In genomic region chr14:33916663-33917565, GRCh38 we compare ENCODE assay signal across 10 cellular contexts. TPM values are rescaled to one million over a fixed set of nuclear protein-coding genes. Genes with fewer than 3 reads are reported as not detected.
A peak's percentile ranks its signal among the peaks of the same experiment; 100 is the strongest.
DNase-seq lines count a peak whose midpoint lies in the region; ATAC-seq and TF ChIP-seq lines count a peak whose summit lies in the region.
"Had no signal": no experiment of that assay in that cellular context is flagged by ENCODE, and none has a peak within 500 bp of the region (broad histone marks: within the 10 kb centered on the region; RNA-seq: fewer than 3 reads in every experiment).

No MANE protein-coding gene starts in this region.

- DNase-seq in AG20443 (ENCODE audit: low spot score) (peak; percentile 16), NCI-H1694 treated with DMSO at 0.1 percent for 48 hours (lab: John Stamatoyannopoulos, UW) (peak; percentile 71), coronary artery (ENCODE audit: low spot score) (no peak), mesenchymal stem cell (peak; percentile 40), NCI-H128 (lab: John Stamatoyannopoulos, UW; ENCODE audit: unreplicated experiment) (no peak), NCI-H146 (lab: John Stamatoyannopoulos, UW) (no peak), mesenteric fat pad (ENCODE audit: low spot score) (no peak)
- DNase-seq: activated naive CD4-positive, alpha-beta T cell treated with Interleukin-2 at 50 U/mL for 16 hours; naive B cell had no signal

- H3K23ac ChIP-seq in mesenchymal stem cell (ENCODE audit: low read length in 2 of 2) = no peak overlapping the region

- no peak overlapping the region for H3K14ac ChIP-seq in mesenchymal stem cell (ENCODE audit: low read length in 2 of 2)

- H3K79me1 ChIP-seq in mesenchymal stem cell (replicated peaks; ENCODE audit: low read length, poor library complexity, severe bottlenecking) = no peaks in the 10 kb centered on the region

- H3K36me3 ChIP-seq in mesenchymal stem cell (ENCODE audit: control insufficient read depth in 1 of 2, insufficient read depth in 2 of 2, low read depth in 1 of 2, low read length in 2 of 2) = no peaks in the 10 kb centered on the region

- H3K9me3 ChIP-seq in mesenchymal stem cell (ENCODE audit: control insufficient read depth, low read length) = no peaks in the 10 kb centered on the region

- WGBS in mesenchymal stem cell = 52% methylated on average over 4 of the region's 5 CpGs

- no peak overlapping the region for H3K4ac ChIP-seq in mesenchymal stem cell (ENCODE audit: low read depth in 1 of 2, low read length in 2 of 2)

- no peak overlapping the region for H2BK12ac ChIP-seq in mesenchymal stem cell (ENCODE audit: low read length in 2 of 2)

- no peak overlapping the region for H3K18ac ChIP-seq in mesenchymal stem cell (ENCODE audit: low read depth in 1 of 2, low read length in 2 of 2)

- no peak overlapping the region for H2BK5ac ChIP-seq in mesenchymal stem cell (ENCODE audit: low read depth, low read length, poor library complexity, severe bottlenecking)

- H3K9ac ChIP-seq in mesenchymal stem cell (ENCODE audit: low read length) = no peak overlapping the region

- H3K27ac ChIP-seq in coronary artery (peak overlapping the region; percentile 45 to 46), mesenchymal stem cell (ENCODE audit: low read length, poor library complexity, severe bottlenecking) (no peak overlapping the region)

- no peak overlapping the region for H3K4me2 ChIP-seq in mesenchymal stem cell (ENCODE audit: low read length, poor library complexity, severe bottlenecking)

- no peaks in the 10 kb centered on the region for H3K27me3 ChIP-seq in mesenchymal stem cell (ENCODE audit: control insufficient read depth in 1 of 2, insufficient read depth in 1 of 2, low read length in 2 of 2)

- no peak overlapping the region for H2AK5ac ChIP-seq in mesenchymal stem cell (ENCODE audit: low read length, severe bottlenecking)

- H3K4me1 ChIP-seq in mesenchymal stem cell (ENCODE audit: control insufficient read depth, insufficient read depth, low read depth, low read length) = peaks cover 3% of the 10 kb centered on the region

- no peak overlapping the region for H2AFZ ChIP-seq in mesenchymal stem cell (ENCODE audit: low read depth, low read length)

- no peak overlapping the region for H2BK120ac ChIP-seq in mesenchymal stem cell (ENCODE audit: low read depth, low read length)

- no peak overlapping the region for H2BK15ac ChIP-seq in mesenchymal stem cell (ENCODE audit: low read depth, poor library complexity, severe bottlenecking)

- H4K91ac ChIP-seq in mesenchymal stem cell (ENCODE audit: low read length) = no peak overlapping the region

- H3K4me3 ChIP-seq in coronary artery = no peak overlapping the region
- H3K4me3 ChIP-seq in mesenchymal stem cell (ENCODE audit: insufficient read depth in 1 of 2, low read depth in 1 of 2, low read length in 2 of 2) = no peak overlapping the region

- no peak overlapping the region for H4K8ac ChIP-seq in mesenchymal stem cell (ENCODE audit: low read length)

- ATAC-seq in HG03571 (IDR thresholded peaks at IDR 0.05; ENCODE audit: unreplicated experiment) = no peak

- no peak for TF ChIP-seq CTCF in coronary artery (IDR thresholded peaks at IDR 0.05)

RNA-seq across cellular contexts. Expression of gene EGLN3, which starts 34.0 kb away (rescaled TPM):
- polyA plus RNA-seq in mesenchymal stem cell (2013, experiment 1 of 2) = 0.28 TPM
- 0.25 TPM for polyA plus RNA-seq in mesenchymal stem cell (2013, experiment 2 of 2)
- 4.7 TPM for total RNA-seq in mesenteric fat pad

Comparison
In these comparisons a context has a peak if more than half of its experiments do, and no peak if none do; other contexts are left out.
1. DNase-seq: peak in AG20443 (single experiment), NCI-H1694 treated with DMSO at 0.1 percent for 48 hours (single experiment) and mesenchymal stem cell (single experiment); none in coronary artery (single experiment), NCI-H128 (single experiment), NCI-H146 (single experiment) and mesenteric fat pad (single experiment).